ENCODE assay signal across 17 cellular contexts in the genomic region with DNA sequence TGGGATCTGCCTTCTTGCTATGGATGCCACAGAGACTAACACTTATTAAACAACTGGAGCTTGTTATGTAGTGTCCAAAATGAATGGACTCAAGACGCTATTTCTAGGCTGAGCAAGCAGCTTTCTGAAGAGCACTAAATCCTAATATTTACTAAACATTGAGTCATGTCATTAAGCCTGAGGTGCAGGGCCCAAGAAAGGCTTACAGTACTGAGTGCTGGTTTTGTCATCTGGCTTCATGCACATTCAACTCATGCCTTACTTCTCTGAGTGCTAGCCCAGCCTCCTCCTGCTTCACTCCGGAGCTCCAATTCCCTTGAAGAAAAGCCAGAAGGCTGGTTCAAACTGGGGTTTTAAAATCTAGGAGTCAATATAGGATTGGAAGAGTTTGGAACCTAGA.
"Had no signal": no experiment of that assay in that cellular context is flagged by ENCODE, and none has a peak within 500 bp of the region (broad histone marks: within the 10 kb centered on the region; RNA-seq: fewer than 3 reads in every experiment).

No MANE protein-coding gene starts in this region.

- H3K27me3 Mint-ChIP-seq: activated T-cell treated with anti-CD3 and anti-CD28 coated beads, Interleukin-2, amount 50 U/mL, for 24 hours had no signal

- DNase-seq: activated CD4-positive, alpha-beta memory T cell treated with anti-CD3 and anti-CD28 coated beads, Interleukin-2, amount 10 ng/mL, durations not matched to agents 7 days and 5 days; activated CD4-positive, alpha-beta T cell treated with anti-CD3 and anti-CD28 coated beads for 4 hours; activated effector memory CD4-positive, alpha-beta T cell treated with Interleukin-2 at 50 U/mL for 16 hours; activated T-cell treated with anti-CD3 and anti-CD28 coated beads, Interleukin-2, amount 50 U/mL, for 24 hours; adrenal gland; gastrocnemius medialis; heart right ventricle; left colon; naive B cell; stimulated activated naive B cell treated with anti-CD40 and anti-IgM and Interleukin-4, amounts not matched to agents 10 μg/mL and 1 μg/mL and 100 μg/mL, for 72 hours; tibial artery; uterus had no signal

- H3K4me1 ChIP-seq: adrenal gland, gastrocnemius medialis, parathyroid adenoma, uterus had no signal

- H3K79me2 ChIP-seq: parathyroid adenoma had no signal

- H3K9me3 Mint-ChIP-seq: activated CD4-positive, alpha-beta memory T cell treated with anti-CD3 and anti-CD28 coated beads, Interleukin-2, amount 10 ng/mL, durations not matched to agents 7 days and 5 days; activated T-cell treated with anti-CD3 and anti-CD28 coated beads, Interleukin-2, amount 50 U/mL, for 24 hours; T-helper 1 cell treated with Interleukin-12 subunit alpha and Interleukin-12 subunit beta and Interleukin-4 antibody, amounts not matched to agents 30 μg/mL and 1 μg/mL, for 36 hours had no signal

- H3K9ac ChIP-seq: parathyroid adenoma had no signal

- H3K4me3 ChIP-seq: adrenal gland, esophagus muscularis mucosa, gastrocnemius medialis, heart right ventricle, lung, tibial artery, uterus had no signal

- H3K4me3 Mint-ChIP-seq: activated CD4-positive, alpha-beta memory T cell treated with anti-CD3 and anti-CD28 coated beads, Interleukin-2, amount 10 ng/mL, durations not matched to agents 7 days and 5 days; activated naive CD4-positive, alpha-beta T cell treated with anti-CD3 and anti-CD28 coated beads, Interleukin-2, amount 50 U/mL, for 24 hours; activated T-cell treated with anti-CD3 and anti-CD28 coated beads, Interleukin-2, amount 50 U/mL, for 24 hours; naive B cell; stimulated activated naive B cell treated with anti-CD40 and anti-IgM and Interleukin-4, amounts not matched to agents 10 μg/mL and 1 μg/mL and 100 μg/mL, for 72 hours; T-helper 1 cell treated with Interleukin-12 subunit alpha and Interleukin-12 subunit beta and Interleukin-4 antibody, amounts not matched to agents 30 μg/mL and 1 μg/mL, for 36 hours had no signal

- H3K36me3 Mint-ChIP-seq: activated naive CD4-positive, alpha-beta T cell treated with anti-CD3 and anti-CD28 coated beads, Interleukin-2, amount 50 U/mL, for 24 hours; naive B cell; stimulated activated naive B cell treated with anti-CD40 and anti-IgM and Interleukin-4, amounts not matched to agents 10 μg/mL and 1 μg/mL and 100 μg/mL, for 72 hours had no signal

- H3K27me3 ChIP-seq: adrenal gland, gastrocnemius medialis, heart right ventricle, tibial artery, uterus had no signal

- H3K27ac Mint-ChIP-seq: activated CD4-positive, alpha-beta memory T cell treated with anti-CD3 and anti-CD28 coated beads, Interleukin-2, amount 10 ng/mL, durations not matched to agents 7 days and 5 days; activated naive CD4-positive, alpha-beta T cell treated with anti-CD3 and anti-CD28 coated beads, Interleukin-2, amount 50 U/mL, for 24 hours; activated T-cell treated with anti-CD3 and anti-CD28 coated beads, Interleukin-2, amount 50 U/mL, for 24 hours; naive B cell; stimulated activated naive B cell treated with anti-CD40 and anti-IgM and Interleukin-4, amounts not matched to agents 10 μg/mL and 1 μg/mL and 100 μg/mL, for 72 hours; T-helper 1 cell treated with Interleukin-12 subunit alpha and Interleukin-12 subunit beta and Interleukin-4 antibody, amounts not matched to agents 30 μg/mL and 1 μg/mL, for 36 hours had no signal

- H3K9me3 ChIP-seq: adrenal gland, esophagus muscularis mucosa, gastrocnemius medialis, heart right ventricle, tibial artery, uterus had no signal

- H3K36me3 ChIP-seq: adrenal gland, esophagus muscularis mucosa, gastrocnemius medialis, heart right ventricle, tibial artery, uterus had no signal

- H3K4me1 Mint-ChIP-seq: activated CD4-positive, alpha-beta memory T cell treated with anti-CD3 and anti-CD28 coated beads, Interleukin-2, amount 10 ng/mL, durations not matched to agents 7 days and 5 days; activated naive CD4-positive, alpha-beta T cell treated with anti-CD3 and anti-CD28 coated beads, Interleukin-2, amount 50 U/mL, for 24 hours; naive B cell; stimulated activated naive B cell treated with anti-CD40 and anti-IgM and Interleukin-4, amounts not matched to agents 10 μg/mL and 1 μg/mL and 100 μg/mL, for 72 hours had no signal

- H3K27ac ChIP-seq: adrenal gland, esophagus muscularis mucosa, gastrocnemius medialis, heart right ventricle, parathyroid adenoma, tibial artery, uterus had no signal

- H2AFZ ChIP-seq: parathyroid adenoma had no signal

- ATAC-seq: gastrocnemius medialis; heart right ventricle; left colon; stimulated activated naive B cell treated with anti-CD40 and anti-IgM and Interleukin-4, amounts not matched to agents 10 μg/mL and 1 μg/mL and 100 μg/mL, for 72 hours had no signal
